32 cellular contexts compared by ENCODE assay signal in genomic region chr13:33129886-33130285, GRCh38.
"Had no signal": no experiment of that assay in that cellular context is flagged by ENCODE, and none has a peak within 500 bp of the region (broad histone marks: within the 10 kb centered on the region; RNA-seq: fewer than 3 reads in every experiment).

No MANE protein-coding gene starts in this region.

- H3K4me1 Mint-ChIP-seq: activated naive CD4-positive, alpha-beta T cell treated with anti-CD3 and anti-CD28 coated beads, Interleukin-2, amount 50 U/mL, for 24 hours; activated T-helper 17 cell treated with anti-CD3 and anti-CD28 coated beads, Interleukin-2, amount 50 U/mL, for 72 hours had no signal

- H3K27ac ChIP-seq: body of pancreas, KMS-11, SJSA1 had no signal

- H3K36me3 Mint-ChIP-seq: activated naive CD4-positive, alpha-beta T cell treated with anti-CD3 and anti-CD28 coated beads, Interleukin-2, amount 50 U/mL, for 24 hours; activated naive CD8-positive, alpha-beta T cell treated with anti-CD3 and anti-CD28 coated beads, Interleukin-2, amount 10 ng/mL, durations not matched to agents 7 days and 5 days had no signal

- H3K27me3 ChIP-seq: ascending aorta, body of pancreas, SJSA1 had no signal

- H3K9me3 Mint-ChIP-seq: activated naive CD4-positive, alpha-beta T cell treated with anti-CD3 and anti-CD28 coated beads, Interleukin-2, amount 50 U/mL, for 24 hours; activated T-helper 17 cell treated with anti-CD3 and anti-CD28 coated beads, Interleukin-2, amount 50 U/mL, for 72 hours had no signal

- ATAC-seq: activated CD8-positive, alpha-beta T cell treated with anti-CD3 and anti-CD28 coated beads for 36 hours; activated T-cell treated with anti-CD3 and anti-CD28 coated beads, Interleukin-2, amount 50 U/mL, for 72 hours; activated T-helper 17 cell treated with anti-CD3 and anti-CD28 coated beads, Interleukin-2, amount 50 U/mL, for 72 hours; body of pancreas; Panc1 had no signal

- H3K4me3 ChIP-seq: ascending aorta, body of pancreas, SJSA1 had no signal

- DNase-seq: activated CD4-positive, alpha-beta T cell treated with anti-CD3 and anti-CD28 coated beads, Interleukin-2, amount 10 ng/mL, durations not matched to agents 24 days and 14 days; activated CD4-positive, alpha-beta T cell treated with anti-CD3 and anti-CD28 coated beads, Interleukin-2, amount 50 U/mL, for 4 hours; activated CD8-positive, alpha-beta T cell treated with anti-CD3 and anti-CD28 coated beads for 36 hours; activated effector memory CD4-positive, alpha-beta T cell treated with anti-CD3 and anti-CD28 coated beads, Interleukin-2, amount 50 U/mL, for 16 hours; activated naive CD4-positive, alpha-beta T cell; activated naive CD8-positive, alpha-beta T cell treated with anti-CD3 and anti-CD28 coated beads, Interleukin-2, amount 10 ng/mL, durations not matched to agents 7 days and 5 days; activated T-cell treated with anti-CD3 and anti-CD28 coated beads, Interleukin-2, amount 50 U/mL, for 1 hour; activated T-cell treated with anti-CD3 and anti-CD28 coated beads, Interleukin-2, amount 50 U/mL, for 72 hours; amygdala; body of pancreas; NCI-H1105; NCI-H1417 treated with DMSO at 0.1 percent for 48 hours; NCI-H187 treated with DMSO at 0.1 percent for 48 hours; NCI-H2081; NCI-H2171 treated with DMSO at 0.1 percent for 48 hours; NCI-H2227 treated with DMSO at 0.1 percent for 48 hours; NCI-H446; NCI-H510A treated with DMSO at 0.1 percent for 48 hours; NCI-H69; NCI-H82; RPMI8226; SHP77 treated with DMSO at 0.1 percent for 48 hours; SK-N-SH had no signal

- FAIRE-seq: TTC549 had no signal

- H3K9me3 ChIP-seq: ascending aorta, body of pancreas, SJSA1, SK-N-SH had no signal

- H3K27ac Mint-ChIP-seq: activated CD4-positive, alpha-beta T cell treated with anti-CD3 and anti-CD28 coated beads, Interleukin-2, amount 10 ng/mL, durations not matched to agents 24 days and 14 days; activated CD8-positive, alpha-beta T cell treated with anti-CD3 and anti-CD28 coated beads for 36 hours; activated naive CD4-positive, alpha-beta T cell treated with anti-CD3 and anti-CD28 coated beads, Interleukin-2, amount 50 U/mL, for 24 hours; activated naive CD8-positive, alpha-beta T cell treated with anti-CD3 and anti-CD28 coated beads, Interleukin-2, amount 10 ng/mL, durations not matched to agents 7 days and 5 days; activated T-cell treated with anti-CD3 and anti-CD28 coated beads, Interleukin-2, amount 50 U/mL, for 72 hours; activated T-helper 17 cell treated with anti-CD3 and anti-CD28 coated beads, Interleukin-2, amount 50 U/mL, for 72 hours; T-helper 1 cell treated with Interleukin-12 subunit alpha and Interleukin-12 subunit beta and Interleukin-4 antibody, amounts not matched to agents 30 μg/mL and 1 μg/mL, for 36 hours; T-helper 2 cell treated with Interferon-gamma antibody and Interleukin-4, amounts not matched to agents 5 μg/mL and 100 μg/mL, for 36 hours had no signal

- H3K27me3 Mint-ChIP-seq: activated naive CD4-positive, alpha-beta T cell treated with anti-CD3 and anti-CD28 coated beads, Interleukin-2, amount 50 U/mL, for 24 hours; activated T-helper 17 cell treated with anti-CD3 and anti-CD28 coated beads, Interleukin-2, amount 50 U/mL, for 72 hours had no signal

- H3K9ac ChIP-seq: KMS-11, SK-N-SH had no signal

- H3K4me2 ChIP-seq: KMS-11, SK-N-SH had no signal

- H3K4me3 Mint-ChIP-seq: activated CD4-positive, alpha-beta T cell treated with anti-CD3 and anti-CD28 coated beads, Interleukin-2, amount 10 ng/mL, durations not matched to agents 24 days and 14 days; activated CD8-positive, alpha-beta T cell treated with anti-CD3 and anti-CD28 coated beads for 36 hours; activated naive CD4-positive, alpha-beta T cell treated with anti-CD3 and anti-CD28 coated beads, Interleukin-2, amount 50 U/mL, for 24 hours; activated naive CD8-positive, alpha-beta T cell treated with anti-CD3 and anti-CD28 coated beads, Interleukin-2, amount 10 ng/mL, durations not matched to agents 7 days and 5 days; activated T-cell treated with anti-CD3 and anti-CD28 coated beads, Interleukin-2, amount 50 U/mL, for 72 hours; activated T-helper 17 cell treated with anti-CD3 and anti-CD28 coated beads, Interleukin-2, amount 50 U/mL, for 72 hours; T-helper 1 cell treated with Interleukin-12 subunit alpha and Interleukin-12 subunit beta and Interleukin-4 antibody, amounts not matched to agents 30 μg/mL and 1 μg/mL, for 36 hours; T-helper 2 cell treated with Interferon-gamma antibody and Interleukin-4, amounts not matched to agents 5 μg/mL and 100 μg/mL, for 36 hours had no signal
